9 cellular contexts compared by ENCODE assay signal in genomic region chr20:51529758-51530157, GRCh38. TPM values are rescaled to one million over a fixed set of nuclear protein-coding genes. Genes with fewer than 3 reads are reported as not detected.
DNase-seq lines count a peak whose midpoint lies in the region; ATAC-seq and TF ChIP-seq lines count a peak whose summit lies in the region.
"Had no signal": no experiment of that assay in that cellular context is flagged by ENCODE, and none has a peak within 500 bp of the region (broad histone marks: within the 10 kb centered on the region; RNA-seq: fewer than 3 reads in every experiment).

No MANE protein-coding gene starts in this region.

- no peak overlapping the region for H3K9ac ChIP-seq in SU-DHL-6 (ENCODE audit: low read length)

- peak overlapping the region; percentile 99 for H3K27ac Mint-ChIP-seq in activated T-helper 17 cell treated with anti-CD3 and anti-CD28 coated beads, Interleukin-2, amount 50 U/mL, for 72 hours

- H3K9me2 ChIP-seq in SU-DHL-6 (replicated peaks; ENCODE audit: insufficient read depth, low read length): no peaks in the 10 kb centered on the region

- H3K4me3 ChIP-seq in AG10803 (ENCODE audit: low read length) (no peak overlapping the region; the same call in 1 of the 2 replicates), SU-DHL-6 (ENCODE audit: insufficient read depth, low read length, poor library complexity, severe bottlenecking) (peak overlapping the region; percentile 7), retinal pigment epithelial cell (ENCODE audit: low read length) (peak overlapping the region; percentile 32)
- H3K4me3 ChIP-seq: gastroesophageal sphincter had no signal

- no peaks in the 10 kb centered on the region for H3K27me3 Mint-ChIP-seq in activated T-helper 17 cell treated with anti-CD3 and anti-CD28 coated beads, Interleukin-2, amount 50 U/mL, for 72 hours

- peaks cover 57% of the 10 kb centered on the region for H3K79me2 ChIP-seq in SU-DHL-6 (ENCODE audit: insufficient read depth, low read length)

- peak overlapping the region; percentile 89 for H3K27ac ChIP-seq in SU-DHL-6 (ENCODE audit: low read depth, low read length)

- H3K9me3 Mint-ChIP-seq in activated T-helper 17 cell treated with anti-CD3 and anti-CD28 coated beads, Interleukin-2, amount 50 U/mL, for 72 hours: no peaks in the 10 kb centered on the region

- peak; percentile 40 for ATAC-seq in activated T-helper 17 cell treated with anti-CD3 and anti-CD28 coated beads, Interleukin-2, amount 50 U/mL, for 72 hours (replicated peaks)
- ATAC-seq in HG03571 (IDR thresholded peaks at IDR 0.05; ENCODE audit: unreplicated experiment) (no peak), HG03457 (IDR thresholded peaks at IDR 0.05; ENCODE audit: unreplicated experiment) (no peak)
- ATAC-seq: gastroesophageal sphincter had no signal

- DNase-seq in AG10803 (ENCODE audit: low read depth) (peak; percentile 31), retinal pigment epithelial cell (ENCODE audit: low read depth) (no peak), cortex of kidney (lab: John Stamatoyannopoulos, UW) (no peak), NCI-H748 (lab: John Stamatoyannopoulos, UW; ENCODE audit: unreplicated experiment) (no peak)

- peaks cover 70% of the 10 kb centered on the region for H3K36me3 Mint-ChIP-seq in activated T-helper 17 cell treated with anti-CD3 and anti-CD28 coated beads, Interleukin-2, amount 50 U/mL, for 72 hours (ENCODE audit: low read depth)

- H3K27me3 ChIP-seq in SU-DHL-6 (ENCODE audit: low read length): no peaks in the 10 kb centered on the region
- H3K27me3 ChIP-seq: gastroesophageal sphincter had no signal

- H3K36me3 ChIP-seq in SU-DHL-6 (ENCODE audit: low read length): no peaks in the 10 kb centered on the region
- H3K36me3 ChIP-seq: gastroesophageal sphincter had no signal

- no peaks in the 10 kb centered on the region for H3K9me3 ChIP-seq in SU-DHL-6 (ENCODE audit: insufficient read depth, low read length)
- H3K9me3 ChIP-seq: gastroesophageal sphincter had no signal

- TF ChIP-seq CTCF in AG10803 (conservative IDR thresholded peaks at IDR 0.05; ENCODE audit: low read length) (no peak), SU-DHL-6 (IDR thresholded peaks at IDR 0.05; ENCODE audit: insufficient read depth, low read length, poor library complexity, severe bottlenecking) (no peak), retinal pigment epithelial cell (conservative IDR thresholded peaks at IDR 0.05; ENCODE audit: low read depth, low read length) (no peak)

- peaks cover 23% of the 10 kb centered on the region; the same call in 1 of the 2 replicates for H3F3A ChIP-seq in SU-DHL-6 (ENCODE audit: insufficient read depth)

- H2AFZ ChIP-seq in SU-DHL-6 (ENCODE audit: low read depth, low read length, severe bottlenecking): no peak overlapping the region

- H4K20me1 ChIP-seq in SU-DHL-6 (ENCODE audit: low read depth, low read length): no peaks in the 10 kb centered on the region; the same call in 1 of the 2 replicates

- peak overlapping the region; percentile 88 for H3K4me3 Mint-ChIP-seq in activated T-helper 17 cell treated with anti-CD3 and anti-CD28 coated beads, Interleukin-2, amount 50 U/mL, for 72 hours

- peaks cover 68% of the 10 kb centered on the region for H3K4me1 Mint-ChIP-seq in activated T-helper 17 cell treated with anti-CD3 and anti-CD28 coated beads, Interleukin-2, amount 50 U/mL, for 72 hours

- peak overlapping the region; percentile 73 for H3K4me2 ChIP-seq in SU-DHL-6 (ENCODE audit: low read depth, low read length, poor library complexity, severe bottlenecking)

RNA-seq across cellular contexts. Expression of gene NFATC2, which starts 12.8 kb away (rescaled TPM):
- 10 to 100 TPM; 29.4 to 41.1 TPM for total RNA-seq in activated T-helper 17 cell treated with anti-CD3 and anti-CD28 coated beads, Interleukin-2, amount 50 U/mL, for 72 hours
